Comparison of ENCODE assay signal across 9 cellular contexts in genomic region chr2:25822190-25823117, GRCh38. TPM values are rescaled to one million over a fixed set of nuclear protein-coding genes. Genes with fewer than 3 reads are reported as not detected.
DNase-seq lines count a peak whose midpoint lies in the region; ATAC-seq, FAIRE-seq and TF ChIP-seq lines count a peak whose summit lies in the region.
"Had no signal": no experiment of that assay in that cellular context is flagged by ENCODE, and none has a peak within 500 bp of the region (broad histone marks: within the 10 kb centered on the region; RNA-seq: fewer than 3 reads in every experiment).

No MANE protein-coding gene starts in this region.

- no peaks in the 10 kb centered on the region for H3K9me3 ChIP-seq in H1 (ENCODE audit: insufficient read depth in 2 of 2, low read depth in 1 of 2, low read length in 1 of 2)

- H3K36me3 ChIP-seq in H1 (ENCODE audit: control insufficient read depth in 2 of 4, insufficient read depth in 4 of 4, low read length in 3 of 4), result no peaks in the 10 kb centered on the region; a peak in 1 of 8 replicates

- WGBS in H1 (ENCODE audit: extremely low coverage in 1 of 2, insufficient coverage in 1 of 2, insufficient read length in 1 of 2, insufficient replicate concordance in 2 of 2, low coverage in 1 of 2, low lambda C conversion rate in 2 of 2, missing lambda C conversion rate in 1 of 2), 2 experiments, result 91% methylated on average over 30 of the region's 30 CpGs; no CpG with 5 or more reads in 1 of the 2 experiments

- no peak overlapping the region for H3K4ac ChIP-seq in H1 (replicated peaks; ENCODE audit: insufficient read length, low read depth, low read length)

- H4K8ac ChIP-seq in H1 (ENCODE audit: extremely low read depth, insufficient read depth, low read length), result no peak overlapping the region

- peaks cover 38 to 57% of the 10 kb centered on the region in 2 donors for H3K4me1 Mint-ChIP-seq in natural killer cell treated with Interleukin-12 subunit alpha and Interleukin-12 subunit beta and Interleukin-15 and Interleukin-18, amount 100 ng/mL, for 72 hours (ENCODE audit: low read depth in 2 of 2)

- no peaks in the 10 kb centered on the region for H3K23me2 ChIP-seq in H1 (ENCODE audit: low read depth, low read length)

- H3K14ac ChIP-seq in H1 (ENCODE audit: insufficient read length), result no peak overlapping the region

- no peak for TF ChIP-seq RAD21 in H1 (IDR thresholded peaks at IDR 0.05 in 1 of 2, conservative IDR thresholded peaks at IDR 0.05 in 1 of 2; ENCODE audit: low read depth in 2 of 2, low read length in 2 of 2)

- no peak overlapping the region for H3K4me3 ChIP-seq in H1 (ENCODE audit: extremely low read depth in 1 of 4, insufficient read depth in 2 of 4, low read depth in 3 of 4, low read length in 4 of 4)

- no peak for TF ChIP-seq CTCF in H1 (IDR thresholded peaks at IDR 0.05; ENCODE audit: control extremely low read depth in 1 of 3, insufficient read depth in 1 of 3, low read depth in 1 of 3, low read length in 3 of 3)

- H3K9me3 Mint-ChIP-seq in natural killer cell treated with Interleukin-12 subunit alpha and Interleukin-12 subunit beta and Interleukin-15 and Interleukin-18, amount 100 ng/mL, for 72 hours, result no peaks in the 10 kb centered on the region

- H2BK15ac ChIP-seq in H1 (ENCODE audit: low read length), result no peak overlapping the region

- no peaks in the 10 kb centered on the region for H4K20me1 ChIP-seq in H1 (replicated peaks in 1 of 2; ENCODE audit: control insufficient read depth in 1 of 2, insufficient read depth in 2 of 2, low read length in 2 of 2)

- H2BK120ac ChIP-seq in H1 (replicated peaks; ENCODE audit: low read depth, low read length), result no peak overlapping the region

- no peak overlapping the region for H4K5ac ChIP-seq in H1 (ENCODE audit: insufficient read length, low read depth, low read length)

- TF ChIP-seq EP300 in H1 (IDR thresholded peaks at IDR 0.05; ENCODE audit: borderline replicate concordance in 1 of 2, low read depth in 2 of 2, low read length in 2 of 2), result no peak

- H3K27me3 Mint-ChIP-seq in natural killer cell treated with Interleukin-12 subunit alpha and Interleukin-12 subunit beta and Interleukin-15 and Interleukin-18, amount 100 ng/mL, for 72 hours, result no peaks in the 10 kb centered on the region

- H3K23ac ChIP-seq in H1 (ENCODE audit: insufficient read length), result no peak overlapping the region

- H2AFZ ChIP-seq in H1 (ENCODE audit: low read length), result no peak overlapping the region

- H3K4me2 ChIP-seq in H1 (ENCODE audit: insufficient read depth in 1 of 2, low read depth in 2 of 2, low read length in 2 of 2), result no peak overlapping the region

- H3K56ac ChIP-seq in H1 (replicated peaks; ENCODE audit: insufficient read length, low read depth, low read length), result no peak overlapping the region

- TF ChIP-seq POLR2A in GM18951 (IDR thresholded peaks at IDR 0.05; ENCODE audit: extremely low read depth, insufficient read depth, insufficient read length) (peak; percentile 44), H1 (IDR thresholded peaks at IDR 0.05; ENCODE audit: control extremely low read depth in 1 of 2, low read depth in 2 of 2, low read length in 2 of 2) (no peak)

- in situ Hi-C loops in GM18951 (cut with MboI; ENCODE audit: low sequenced_read_pairs, unreplicated experiment), result loop anchor here (10.0 kb wide), 1 partner anchor 208 kb away; no protein-coding TSS in a partner anchor

- no peaks in the 10 kb centered on the region for H3K27me3 ChIP-seq in H1 (replicated peaks in 1 of 4; ENCODE audit: control insufficient read depth in 3 of 4, extremely low read depth in 1 of 4, insufficient read depth in 3 of 4, low read length in 3 of 4)

- H2AK5ac ChIP-seq in H1 (ENCODE audit: low read depth, low read length), result no peak overlapping the region

- H2BK12ac ChIP-seq in H1 (ENCODE audit: low read depth, low read length), result no peak overlapping the region

- H4K91ac ChIP-seq in H1 (replicated peaks; ENCODE audit: insufficient read length, low read length), result no peak overlapping the region

- ATAC-seq in natural killer cell treated with Interleukin-12 subunit alpha and Interleukin-12 subunit beta and Interleukin-15 and Interleukin-18, amount 100 ng/mL, for 72 hours, result peak; percentile 66 to 86
- peak; percentile 33 for ATAC-seq in stimulated activated naive CD8-positive, alpha-beta T cell treated with anti-CD3 and anti-CD28 coated beads, Interleukin-15, Interleukin-2, amounts not matched to agents 100 U/mL and 50 U/mL, for 24 hours
- ATAC-seq: HCT116 had no signal

- peak; percentile 42 for FAIRE-seq in H1 (lab: Jason Lieb, UNC)

- H3K18ac ChIP-seq in H1 (ENCODE audit: extremely low read depth, low read length), result no peak overlapping the region

- peaks cover 0 to 3% of the 10 kb centered on the region in 2 experiments; a peak in 2 of 4 replicates for H3K79me2 ChIP-seq in H1 (ENCODE audit: control insufficient read depth in 1 of 2, insufficient read depth in 2 of 2, low read length in 2 of 2)

- H2BK20ac ChIP-seq in H1 (ENCODE audit: low read length), result no peak overlapping the region

- CTCF ChIA-PET in H1 (lab: Charles Lee; ENCODE audit: partially characterized antibody), result no interaction called here

- peak overlapping the region; percentile 81 to 84 for H3K27ac Mint-ChIP-seq in natural killer cell treated with Interleukin-12 subunit alpha and Interleukin-12 subunit beta and Interleukin-15 and Interleukin-18, amount 100 ng/mL, for 72 hours

- peaks cover 4% of the 10 kb centered on the region for H3K36me3 Mint-ChIP-seq in natural killer cell treated with Interleukin-12 subunit alpha and Interleukin-12 subunit beta and Interleukin-15 and Interleukin-18, amount 100 ng/mL, for 72 hours

- no peak overlapping the region for H2BK5ac ChIP-seq in H1 (ENCODE audit: low read depth, low read length)

- no peak overlapping the region for H3K27ac ChIP-seq in H1 (ENCODE audit: low read depth, low read length)

- POLR2A ChIA-PET in H1 (lab: Charles Lee; ENCODE audit: partially characterized antibody), result no interaction called here

- H3K4me3 Mint-ChIP-seq in natural killer cell treated with Interleukin-12 subunit alpha and Interleukin-12 subunit beta and Interleukin-15 and Interleukin-18, amount 100 ng/mL, for 72 hours, result peak overlapping the region; percentile 82

- H3K4me1 ChIP-seq in H1 (replicated peaks in 1 of 4; ENCODE audit: control insufficient read depth in 3 of 4, insufficient read depth in 4 of 4, low read length in 3 of 4), result peaks cover 0 to 2% (median 0%) of the 10 kb centered on the region in 4 experiments; a peak in 2 of 7 replicates

- H3K9ac ChIP-seq in H1 (replicated peaks in 1 of 4; ENCODE audit: extremely low read depth in 1 of 4, low read depth in 3 of 4, low read length in 3 of 4), result no peak overlapping the region

- H3K79me1 ChIP-seq in H1 (ENCODE audit: low read depth, low read length), result no peaks in the 10 kb centered on the region

- peak; percentile 81 for DNase-seq in activated CD8-positive, alpha-beta memory T cell treated with anti-CD3 and anti-CD28 coated beads for 24 hours
- DNase-seq in H1 (ENCODE audit: low read depth in 1 of 2, low spot score in 2 of 2) (peak in 1 of 2 experiments; percentile 13), NCI-H146 (lab: John Stamatoyannopoulos, UW) (no peak), pons (ENCODE audit: low spot score) (no peak), HCEC 1CT (no peak)
- peak; percentile 76 for DNase-seq in natural killer cell treated with Interleukin-12 subunit alpha and Interleukin-12 subunit beta and Interleukin-15 and Interleukin-18, amount 100 ng/mL, for 72 hours (ENCODE audit: low spot score)
- DNase-seq in stimulated activated naive CD8-positive, alpha-beta T cell treated with anti-CD3 and anti-CD28 coated beads, Interleukin-15, Interleukin-2, amounts not matched to agents 100 U/mL and 50 U/mL, for 24 hours, result peak; percentile 84

TF ChIP-seq in H1, 55 proteins besides CTCF, POLR2A, EP300 and RAD21:
- 0 out of 2 replicates have a peak, but pooled peaks have one; percentile 18 for TF ChIP-seq E2F6 (IDR thresholded peaks at IDR 0.05)
- TF ChIP-seq CTBP2 (IDR thresholded peaks at IDR 0.05; ENCODE audit: borderline replicate concordance, insufficient read depth, insufficient read length, low read length), result no peak
- TF ChIP-seq ATF3 (IDR thresholded peaks at IDR 0.05; ENCODE audit: insufficient read depth, low read depth, low read length), result no peak
- TF ChIP-seq RXRA (IDR thresholded peaks at IDR 0.05; ENCODE audit: insufficient read depth, low read depth, low read length), result no peak
- peak; percentile 48; the same call in 1 of the 2 replicates for TF ChIP-seq YY1 (IDR thresholded peaks at IDR 0.05; ENCODE audit: low read depth, low read length)
- TF ChIP-seq CHD2 (IDR thresholded peaks at IDR 0.05; ENCODE audit: low read length), result no peak
- TF ChIP-seq NANOG (IDR thresholded peaks at IDR 0.05; ENCODE audit: insufficient read depth, low read depth, low read length, poor library complexity, severe bottlenecking), result no peak
- no peak for TF ChIP-seq CREB1 (IDR thresholded peaks at IDR 0.05)

RNA-seq across cellular contexts. Expression of gene ASXL2, which starts 55.8 kb away (rescaled TPM):
- total RNA-seq in H1 (2021; fragmentation: NEBNext Ultra II Directional; extraction: Animal tissue kit (Norgen Biotek cat#: 25700)), result 41.3 and 42.8 TPM in 2 replicates
- polyA plus RNA-seq in H1 (2011; rRNA removed), result 5.5 and 7.2 TPM in 2 replicates
- 6.8 TPM for polyA plus RNA-seq in H1 (2011; cell fraction: cytosol; rRNA removed)
- polyA plus RNA-seq in H1 (2011; cell fraction: nucleus; rRNA removed), result 10.4 TPM
- 10.0 to 15.1 TPM (median 12.2 TPM) in 4 replicates for polyA plus RNA-seq in H1 (2012, experiment 1 of 2)
- 0.45 TPM for polyA plus RNA-seq in H1 (2012, experiment 2 of 2)
- 13.3 TPM for polyA plus RNA-seq in H1 (2013, experiment 1 of 2)
- 12.7 TPM for polyA plus RNA-seq in H1 (2013, experiment 2 of 2)
- 21.8 and 32.7 TPM in 2 replicates for polyA minus RNA-seq in H1 (2011; rRNA and poly(A)+ RNA removed)
- 17.3 TPM for polyA minus RNA-seq in H1 (2011; cell fraction: cytosol; rRNA and poly(A)+ RNA removed)
- polyA minus RNA-seq in H1 (2011; cell fraction: nucleus; rRNA and poly(A)+ RNA removed), result 22.8 TPM
- total RNA-seq in natural killer cell treated with Interleukin-12 subunit alpha and Interleukin-12 subunit beta and Interleukin-15 and Interleukin-18, amount 100 ng/mL, for 72 hours, result 10 to 100 TPM; 37.2 to 38.8 TPM

Comparison
In these comparisons a context has a peak if more than half of its experiments do, and no peak if none do; other contexts are left out.
1. DNase-seq: peak in activated CD8-positive, alpha-beta memory T cell treated with anti-CD3 and anti-CD28 coated beads for 24 hours (single experiment), natural killer cell treated with Interleukin-12 subunit alpha and Interleukin-12 subunit beta and Interleukin-15 and Interleukin-18, amount 100 ng/mL, for 72 hours (single experiment) and stimulated activated naive CD8-positive, alpha-beta T cell treated with anti-CD3 and anti-CD28 coated beads, Interleukin-15, Interleukin-2, amounts not matched to agents 100 U/mL and 50 U/mL, for 24 hours (single experiment); none in NCI-H146 (single experiment), pons (single experiment) and HCEC 1CT (single experiment).